In genomic region chr16:72626623-72627022, GRCh38 we compare ENCODE assay signal across 1 cellular context.
TF ChIP-seq lines count a peak whose summit lies in the region.

No MANE protein-coding gene starts in this region.

TF ChIP-seq in H1, 55 proteins besides CTCF, POLR2A, EP300 and RAD21 (continued from another document):
- TF ChIP-seq, protein P1, sequence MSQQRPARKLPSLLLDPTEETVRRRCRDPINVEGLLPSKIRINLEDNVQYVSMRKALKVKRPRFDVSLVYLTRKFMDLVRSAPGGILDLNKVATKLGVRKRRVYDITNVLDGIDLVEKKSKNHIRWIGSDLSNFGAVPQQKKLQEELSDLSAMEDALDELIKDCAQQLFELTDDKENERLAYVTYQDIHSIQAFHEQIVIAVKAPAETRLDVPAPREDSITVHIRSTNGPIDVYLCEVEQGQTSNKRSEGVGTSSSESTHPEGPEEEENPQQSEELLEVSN (IDR thresholded peaks at IDR 0.05) = no peak
- TF ChIP-seq HDAC2 (IDR thresholded peaks at IDR 0.05; ENCODE audit: borderline replicate concordance in 1 of 2, low read depth in 2 of 2, low read length in 2 of 2) = no peak
- TF ChIP-seq TAF1 (IDR thresholded peaks at IDR 0.05; ENCODE audit: low read depth, low read length) = no peak
- no peak for TF ChIP-seq SP4 (IDR thresholded peaks at IDR 0.05; ENCODE audit: low read length)
- no peak for TF ChIP-seq EGR1 (IDR thresholded peaks at IDR 0.05; ENCODE audit: borderline replicate concordance, low read depth, low read length)
- no peak for TF ChIP-seq RNF2 (IDR thresholded peaks at IDR 0.05; ENCODE audit: borderline replicate concordance, low read depth, low read length, missing control alignments, poor library complexity, severe bottlenecking)
- TF ChIP-seq NANOG (IDR thresholded peaks at IDR 0.05; ENCODE audit: insufficient read depth, low read depth, low read length, poor library complexity, severe bottlenecking) = no peak
- no peak for TF ChIP-seq KDM1A (IDR thresholded peaks at IDR 0.05; ENCODE audit: borderline replicate concordance, low read length)
- TF ChIP-seq RFX5 (IDR thresholded peaks at IDR 0.05; ENCODE audit: borderline replicate concordance, low read depth, low read length) = no peak
